Comparison of ENCODE assay signal across 19 cellular contexts in genomic region chr3:195011231-195011834, GRCh38.
DNase-seq lines count a peak whose midpoint lies in the region; ATAC-seq, FAIRE-seq and TF ChIP-seq lines count a peak whose summit lies in the region.
"Had no signal": no experiment of that assay in that cellular context is flagged by ENCODE, and none has a peak within 500 bp of the region (broad histone marks: within the 10 kb centered on the region; RNA-seq: fewer than 3 reads in every experiment).

No MANE protein-coding gene starts in this region.

- peaks cover 6% of the 10 kb centered on the region for H3K4me1 Mint-ChIP-seq in stimulated activated naive CD8-positive, alpha-beta T cell treated with anti-CD3 and anti-CD28 coated beads, Interleukin-15, amount 100 ng/mL, for 72 hours
- peaks cover 16% of the 10 kb centered on the region for H3K4me1 Mint-ChIP-seq in WTC11

- H3K27ac ChIP-seq in HepG2 (ENCODE audit: extremely low read length, insufficient read depth, low read length) = no peak overlapping the region
- no peak overlapping the region for H3K27ac ChIP-seq in upper lobe of right lung
- H3K27ac ChIP-seq: KMS-11, Peyer's patch, SK-N-MC had no signal

- H3K4me3 ChIP-seq in HepG2 (replicated peaks in 1 of 3; ENCODE audit: insufficient read depth in 1 of 3, low read depth in 2 of 3, low read length in 3 of 3) (no peak overlapping the region), upper lobe of right lung (no peak overlapping the region)
- H3K4me3 ChIP-seq: Peyer's patch, SK-N-MC had no signal

- no peaks in the 10 kb centered on the region for H3K27me3 Mint-ChIP-seq in stimulated activated naive CD8-positive, alpha-beta T cell treated with anti-CD3 and anti-CD28 coated beads, Interleukin-15, amount 100 ng/mL, for 72 hours
- peaks cover 7% of the 10 kb centered on the region; the same call in 1 of the 2 replicates for H3K27me3 Mint-ChIP-seq in WTC11 (ENCODE audit: low read depth)

- TF ChIP-seq EP300 in HepG2 (IDR thresholded peaks at IDR 0.05; ENCODE audit: low read depth in 2 of 2, low read length in 2 of 2) (no peak), HepG2 (CRISPR knock-in tag; IDR thresholded peaks at IDR 0.05; ENCODE audit: borderline replicate concordance) (no peak)

- POLR2A ChIA-PET in WTC11 (lab: Charles Lee) = no interaction called here
- POLR2A ChIA-PET in HepG2 (lab: Yijun Ruan, JAX) = no interaction called here

- TF ChIP-seq POLR2A in HepG2 (IDR thresholded peaks at IDR 0.05; ENCODE audit: insufficient read depth in 1 of 2, low read depth in 2 of 2, low read length in 2 of 2) = no peak

- in situ Hi-C loops in HepG2 (cut with HindIII; ENCODE audit: extremely low pct_ligation_motif_present, low pct_unique_long_range_greater_than_20kb) = no loop called here

- H3K27me3 ChIP-seq in HepG2 (ENCODE audit: control insufficient read depth in 1 of 2, insufficient read depth in 2 of 2, low read length in 2 of 2) (peaks cover 3 to 77% of the 10 kb centered on the region in 2 experiments; a peak in 4 of 5 replicates), upper lobe of right lung (no peaks in the 10 kb centered on the region)
- H3K27me3 ChIP-seq: Peyer's patch had no signal

- FAIRE-seq in HepG2 (lab: Jason Lieb, UNC) = no peak
- FAIRE-seq: GM12892, H54 had no signal

- no peak overlapping the region for H3K4me3 Mint-ChIP-seq in stimulated activated naive CD8-positive, alpha-beta T cell treated with anti-CD3 and anti-CD28 coated beads, Interleukin-15, amount 100 ng/mL, for 72 hours
- H3K4me3 Mint-ChIP-seq in WTC11 = no peak overlapping the region

- peaks cover 15% of the 10 kb centered on the region for H3K4me1 ChIP-seq in HepG2 (ENCODE audit: insufficient read depth, low read length)
- H3K4me1 ChIP-seq in upper lobe of right lung = peaks cover 4% of the 10 kb centered on the region
- H3K4me1 ChIP-seq: Peyer's patch had no signal

- no peaks in the 10 kb centered on the region for H3K9me3 Mint-ChIP-seq in stimulated activated naive CD8-positive, alpha-beta T cell treated with anti-CD3 and anti-CD28 coated beads, Interleukin-15, amount 100 ng/mL, for 72 hours
- H3K9me3 Mint-ChIP-seq in WTC11 = peaks cover 29% of the 10 kb centered on the region

- H3K9me3 ChIP-seq in HepG2 (ENCODE audit: low read length) (0 out of 2 replicates have a peak, but pooled peaks cover 9% of the 10 kb centered on the region), upper lobe of right lung (no peaks in the 10 kb centered on the region)
- H3K9me3 ChIP-seq: Peyer's patch had no signal

- TF ChIP-seq CTCF in WTC11 (IDR thresholded peaks at IDR 0.05) = no peak
- 0 out of 2 replicates have a peak, but pooled peaks have one; percentile 11 for TF ChIP-seq CTCF in HepG2 (CRISPR knock-in tag; IDR thresholded peaks at IDR 0.05)
- no peak for TF ChIP-seq CTCF in upper lobe of right lung (IDR thresholded peaks at IDR 0.05)

- peak in 1 of 2 donors; percentile 7 for DNase-seq in stimulated activated naive CD8-positive, alpha-beta T cell treated with anti-CD3 and anti-CD28 coated beads, Interleukin-15, amount 100 ng/mL, for 72 hours
- no peak for DNase-seq in stimulated activated naive CD8-positive, alpha-beta T cell treated with anti-CD3 and anti-CD28 coated beads, Interleukin-15, Interleukin-2, amounts not matched to agents 100 U/mL and 50 U/mL, for 24 hours
- no peak for DNase-seq in WTC11 (ENCODE audit: low spot score)
- no peak for DNase-seq in HepG2 (ENCODE audit: low spot score)
- DNase-seq in upper lobe of right lung = peak; percentile 46
- no peak for DNase-seq in stimulated activated CD4-positive, alpha-beta T cell treated with anti-CD3 and anti-CD28 coated beads, Interleukin-2, amount 100 ng/mL, for 24 hours
- no peak for DNase-seq in Ammon's horn (ENCODE audit: low spot score)
- DNase-seq: 8988T, NCI-H1092, NCI-H146, NCI-H2081, NCI-H510A treated with DMSO at 0.1 percent for 48 hours, Right ventricle myocardium superior had no signal

- CTCF ChIA-PET in WTC11 (lab: Charles Lee) = interaction anchor here (1.9 kb wide), 1 partner anchor 24 kb away, joined by 5 read pairs; no protein-coding TSS in a partner anchor
- CTCF ChIA-PET in HepG2 (lab: Yijun Ruan, JAX; ENCODE audit: low intra/inter-chr PET ratio, low total read pairs) = no interaction called here

- H2AFZ ChIP-seq in HepG2 (ENCODE audit: low read length) = no peak overlapping the region

- H3K79me2 ChIP-seq in HepG2 (ENCODE audit: insufficient read depth, low read length) = no peaks in the 10 kb centered on the region

- no peak overlapping the region for H3K9ac ChIP-seq in HepG2 (ENCODE audit: insufficient read depth, low read depth, low read length)
- H3K9ac ChIP-seq: KMS-11 had no signal

- H3K36me3 ChIP-seq in HepG2 (replicated peaks in 1 of 2; ENCODE audit: control insufficient read depth in 1 of 2, insufficient read depth in 2 of 2, low read length in 2 of 2) (no peaks in the 10 kb centered on the region), upper lobe of right lung (no peaks in the 10 kb centered on the region)
- H3K36me3 ChIP-seq: Peyer's patch had no signal

- WGBS in HepG2 (ENCODE audit: low lambda C conversion rate) = 28% methylated on average over 4 of the region's 6 CpGs

- H4K20me1 ChIP-seq in HepG2 (ENCODE audit: insufficient read depth, low read length) = no peaks in the 10 kb centered on the region

- H3K4me2 ChIP-seq in HepG2 (ENCODE audit: low read depth, low read length) = no peak overlapping the region
- H3K4me2 ChIP-seq: KMS-11 had no signal

- intact Hi-C loops in HepG2 (cut with micrococcal nuclease; ENCODE audit: unreplicated experiment) (no loop called here), upper lobe of right lung (cut with DNase I) (no loop called here)

- no peak for ATAC-seq in stimulated activated naive CD8-positive, alpha-beta T cell treated with anti-CD3 and anti-CD28 coated beads, Interleukin-15, amount 100 ng/mL, for 72 hours
- ATAC-seq in stimulated activated naive CD8-positive, alpha-beta T cell treated with anti-CD3 and anti-CD28 coated beads, Interleukin-15, Interleukin-2, amounts not matched to agents 100 U/mL and 50 U/mL, for 24 hours = no peak
- ATAC-seq in WTC11 = peak; percentile 55
- ATAC-seq in HepG2 = peak; percentile 52; the same call in 2 of the 3 replicates
- no peak for ATAC-seq in upper lobe of right lung
- ATAC-seq in GM19463 (IDR thresholded peaks at IDR 0.05; ENCODE audit: unreplicated experiment) = no peak

- H3K36me3 Mint-ChIP-seq in WTC11 = peaks cover 20% of the 10 kb centered on the region

- TF ChIP-seq RAD21 in HepG2 (CRISPR knock-in tag; IDR thresholded peaks at IDR 0.05) = no peak

- BruUV-seq in HepG2 (replicated peaks; lab: Mats Ljungman, UMichigan) = no TSS peak

- H3K27ac Mint-ChIP-seq in stimulated activated naive CD8-positive, alpha-beta T cell treated with anti-CD3 and anti-CD28 coated beads, Interleukin-15, amount 100 ng/mL, for 72 hours = peak overlapping the region; percentile 56 to 75
- no peak overlapping the region for H3K27ac Mint-ChIP-seq in WTC11

TF ChIP-seq in WTC11, 78 proteins besides CTCF, POLR2A, EP300 and RAD21 (continues in another document):
- no peak for TF ChIP-seq ELF4 (CRISPR knock-in tag; IDR thresholded peaks at IDR 0.05; ENCODE audit: low read depth)
- no peak for TF ChIP-seq ZNF138 (CRISPR knock-in tag; conservative IDR thresholded peaks at IDR 0.05)
- no peak for TF ChIP-seq ZNF317 (CRISPR knock-in tag; IDR thresholded peaks at IDR 0.05; ENCODE audit: borderline replicate concordance, low read depth)
- TF ChIP-seq E2F5 (CRISPR knock-in tag; IDR thresholded peaks at IDR 0.05) = no peak
- no peak for TF ChIP-seq ZNF416 (CRISPR knock-in tag; IDR thresholded peaks at IDR 0.05)
- TF ChIP-seq ZNF219 (CRISPR knock-in tag; IDR thresholded peaks at IDR 0.05; ENCODE audit: borderline replicate concordance) = no peak
- TF ChIP-seq ATF3 (CRISPR knock-in tag; conservative IDR thresholded peaks at IDR 0.05) = no peak
- TF ChIP-seq KAT7 (CRISPR knock-in tag; IDR thresholded peaks at IDR 0.05; ENCODE audit: borderline replicate concordance) = no peak

TF ChIP-seq in HepG2, 621 proteins besides CTCF, POLR2A, EP300 and RAD21 (continues in another document):
- TF ChIP-seq FOSL2 (CRISPR knock-in tag; IDR thresholded peaks at IDR 0.05) = peak; percentile 46; the same call in 1 of the 2 replicates
- no peak for TF ChIP-seq TEF (CRISPR knock-in tag; IDR thresholded peaks at IDR 0.05)
- no peak for TF ChIP-seq NR2F6 (IDR thresholded peaks at IDR 0.05)
- 0 out of 2 replicates have a peak, but pooled peaks have one; percentile 29 for TF ChIP-seq NR2F6 (CRISPR knock-in tag; IDR thresholded peaks at IDR 0.05)
- TF ChIP-seq ETV5 (CRISPR knock-in tag; IDR thresholded peaks at IDR 0.05; ENCODE audit: borderline replicate concordance) = 0 out of 2 replicates have a peak, but pooled peaks have one; percentile 17

Comparison
In these comparisons a context has a peak if more than half of its experiments do, and no peak if none do; other contexts are left out.
1. ATAC-seq: peak in WTC11 (single experiment) and HepG2 (single experiment); none in stimulated activated naive CD8-positive, alpha-beta T cell treated with anti-CD3 and anti-CD28 coated beads, Interleukin-15, amount 100 ng/mL, for 72 hours (single experiment), stimulated activated naive CD8-positive, alpha-beta T cell treated with anti-CD3 and anti-CD28 coated beads, Interleukin-15, Interleukin-2, amounts not matched to agents 100 U/mL and 50 U/mL, for 24 hours (single experiment), upper lobe of right lung (single experiment) and GM19463 (single experiment).